ENCODE assay signal across 16 cellular contexts in the genomic region with DNA sequence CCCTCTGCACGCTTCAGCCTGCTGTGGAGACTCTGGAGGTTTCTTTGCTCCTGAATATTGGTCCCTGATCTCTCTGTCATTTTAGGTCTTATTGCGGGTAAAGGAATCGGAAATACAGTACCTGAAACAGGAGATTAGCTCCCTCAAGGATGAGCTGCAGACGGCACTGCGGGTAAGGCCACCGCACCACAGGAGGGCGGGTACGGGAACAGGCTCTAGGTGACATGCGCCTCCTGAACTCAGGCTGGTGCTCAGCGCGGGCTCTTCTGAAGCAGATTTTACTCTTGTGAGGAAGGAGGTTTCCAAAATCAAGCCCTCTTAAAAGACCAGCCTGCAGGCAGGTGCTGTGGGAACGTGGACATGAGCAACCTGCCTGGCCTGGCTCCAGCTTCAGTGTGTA. TPM values are rescaled to one million over a fixed set of nuclear protein-coding genes. Genes with fewer than 3 reads are reported as not detected.
DNase-seq lines count a peak whose midpoint lies in the region; ATAC-seq and TF ChIP-seq lines count a peak whose summit lies in the region.
"Had no signal": no experiment of that assay in that cellular context is flagged by ENCODE, and none has a peak within 500 bp of the region (broad histone marks: within the 10 kb centered on the region; RNA-seq: fewer than 3 reads in every experiment).

No MANE protein-coding gene starts in this region.

- POLR2A ChIA-PET in activated B cell treated with CpG ODN at 0.5 μM for 24 hours (lab: Charles Lee) = interaction anchor here (1.7 kb wide), 1 partner anchor 61 kb away, joined by 6 read pairs; a partner anchor contains a TSS

- H3K9me3 Mint-ChIP-seq in activated B cell treated with CpG ODN at 0.5 μM for 24 hours = no peaks in the 10 kb centered on the region
- H3K9me3 Mint-ChIP-seq in activated naive CD8-positive, alpha-beta T cell treated with anti-CD3 and anti-CD28 coated beads for 36 hours = no peaks in the 10 kb centered on the region
- no peaks in the 10 kb centered on the region for H3K9me3 Mint-ChIP-seq in progenitor cell of endocrine pancreas (ENCODE audit: low read depth)

- peaks cover 43% of the 10 kb centered on the region for H3K4me1 Mint-ChIP-seq in activated B cell treated with CpG ODN at 0.5 μM for 24 hours
- H3K4me1 Mint-ChIP-seq in activated naive CD8-positive, alpha-beta T cell treated with anti-CD3 and anti-CD28 coated beads for 36 hours = peaks cover 42% of the 10 kb centered on the region
- H3K4me1 Mint-ChIP-seq in progenitor cell of endocrine pancreas (ENCODE audit: low read depth) = no peaks in the 10 kb centered on the region

- H3K27ac Mint-ChIP-seq in activated B cell treated with CpG ODN at 0.5 μM for 24 hours (peak overlapping the region; percentile 80), progenitor cell of endocrine pancreas (peak overlapping the region; percentile 16)
- H3K27ac Mint-ChIP-seq in activated naive CD8-positive, alpha-beta T cell treated with anti-CD3 and anti-CD28 coated beads for 36 hours = peak overlapping the region; percentile 39

- no peaks in the 10 kb centered on the region for H3K27me3 Mint-ChIP-seq in activated B cell treated with CpG ODN at 0.5 μM for 24 hours
- H3K27me3 Mint-ChIP-seq in activated naive CD8-positive, alpha-beta T cell treated with anti-CD3 and anti-CD28 coated beads for 36 hours = no peaks in the 10 kb centered on the region
- H3K27me3 Mint-ChIP-seq in progenitor cell of endocrine pancreas = no peaks in the 10 kb centered on the region

- TF ChIP-seq CTCF in activated B cell treated with CpG ODN at 0.5 μM for 24 hours (IDR thresholded peaks at IDR 0.05) = no peak
- TF ChIP-seq CTCF in progenitor cell of endocrine pancreas (IDR thresholded peaks at IDR 0.05; ENCODE audit: unreplicated experiment) = no peak

- H3K4me3 Mint-ChIP-seq in activated B cell treated with CpG ODN at 0.5 μM for 24 hours = no peak overlapping the region
- H3K4me3 Mint-ChIP-seq in activated naive CD8-positive, alpha-beta T cell treated with anti-CD3 and anti-CD28 coated beads for 36 hours = no peak overlapping the region
- no peak overlapping the region for H3K4me3 Mint-ChIP-seq in progenitor cell of endocrine pancreas (ENCODE audit: low read depth)

- H3K36me3 Mint-ChIP-seq in activated B cell treated with CpG ODN at 0.5 μM for 24 hours (ENCODE audit: low read depth) (peaks cover 82% of the 10 kb centered on the region), progenitor cell of endocrine pancreas (ENCODE audit: insufficient read depth) (peaks cover 16% of the 10 kb centered on the region)
- H3K36me3 Mint-ChIP-seq in activated naive CD8-positive, alpha-beta T cell treated with anti-CD3 and anti-CD28 coated beads for 36 hours = peaks cover 34% of the 10 kb centered on the region

- intact Hi-C loops in activated B cell treated with CpG ODN at 0.5 μM for 24 hours (cut with micrococcal nuclease) = loop anchor here (2.0 kb wide), 1 partner anchor 60 kb away; a partner anchor contains a TSS

- CTCF ChIA-PET in activated B cell treated with CpG ODN at 0.5 μM for 24 hours (lab: Charles Lee) = no interaction called here

- ATAC-seq in activated B cell treated with CpG ODN at 0.5 μM for 24 hours (ENCODE audit: low read depth) = no peak
- ATAC-seq in GM19467 (IDR thresholded peaks at IDR 0.05; ENCODE audit: unreplicated experiment) = no peak
- ATAC-seq in GM18519 (IDR thresholded peaks at IDR 0.05; ENCODE audit: low FRiP score, unreplicated experiment) = no peak
- ATAC-seq: sciatic nerve had no signal

- DNase-seq in activated effector memory CD4-positive, alpha-beta T cell treated with anti-CD3 and anti-CD28 coated beads, Interleukin-2, amount 50 U/mL, for 16 hours = peak; percentile 70
- no peak for DNase-seq in activated effector memory CD4-positive, alpha-beta T cell treated with Interleukin-2 at 50 U/mL for 16 hours
- DNase-seq in activated B cell treated with CpG ODN at 0.5 μM for 24 hours (no peak), progenitor cell of endocrine pancreas (ENCODE audit: low spot score, unreplicated experiment) (no peak), DMS79 (lab: John Stamatoyannopoulos, UW) (no peak)
- DNase-seq in activated naive CD8-positive, alpha-beta T cell treated with anti-CD3 and anti-CD28 coated beads for 36 hours = no peak
- DNase-seq: amniotic stem cell; caudate nucleus; effector CD8-positive, alpha-beta T cell; hypothalamus; NCI-H2029; NCI-H524; occipital lobe had no signal

RNA-seq across cellular contexts. Expression of a gene that starts 29.8 kb away (rescaled TPM):
- total RNA-seq in activated B cell treated with CpG ODN at 0.5 μM for 24 hours (6.2 and 7.6 TPM in 2 replicates), progenitor cell of endocrine pancreas (1.00 and 1.2 TPM in 2 replicates)
- total RNA-seq in activated naive CD8-positive, alpha-beta T cell treated with anti-CD3 and anti-CD28 coated beads for 36 hours = 10 to 100 TPM; 19.4 to 19.5 TPM

Comparison
In these comparisons a context has a peak if more than half of its experiments do, and no peak if none do; other contexts are left out.
1. H3K27ac Mint-ChIP-seq: peak in every context shown above with its lines; median percentile 80 in activated B cell treated with CpG ODN at 0.5 μM for 24 hours; 39 in activated naive CD8-positive, alpha-beta T cell treated with anti-CD3 and anti-CD28 coated beads for 36 hours; 16 in progenitor cell of endocrine pancreas.